ENCODE assay signal across 8 cellular contexts in genomic region chr5:98772415-98773213, GRCh38. TPM values are rescaled to one million over a fixed set of nuclear protein-coding genes. Genes with fewer than 3 reads are reported as not detected.
DNase-seq lines count a peak whose midpoint lies in the region; ATAC-seq and TF ChIP-seq lines count a peak whose summit lies in the region.

No MANE protein-coding gene starts in this region.

- peak; percentile 86 to 94 (median 92) for DNase-seq in NCI-H1417 (lab: John Stamatoyannopoulos, UW)
- no peak for DNase-seq in NCI-H1417 treated with DMSO at 0.1 percent for 48 hours (lab: John Stamatoyannopoulos, UW)
- DNase-seq in PC-3 = peak; percentile 96
- DNase-seq in activated naive CD4-positive, alpha-beta T cell treated with anti-CD3 and anti-CD28 coated beads, Interleukin-2, amount 10 ng/mL, durations not matched to agents 7 days and 5 days = peak; percentile 64
- peak; percentile 31 for DNase-seq in globus pallidus (ENCODE audit: low spot score)

- H3K4me1 ChIP-seq in PC-3 (ENCODE audit: insufficient read depth, low read length) (peaks cover 25% of the 10 kb centered on the region), neutrophil (ENCODE audit: control insufficient read depth in 1 of 2, insufficient read depth in 1 of 2, low read depth in 1 of 2, low read length in 1 of 2) (peaks cover 52 to 65% of the 10 kb centered on the region in 2 experiments), urinary bladder (ENCODE audit: insufficient read depth) (peaks cover 2% of the 10 kb centered on the region)

- H3K9me2 ChIP-seq in PC-3 (replicated peaks; ENCODE audit: low read length) = no peaks in the 10 kb centered on the region

- H3K79me2 ChIP-seq in PC-3 (ENCODE audit: low read length) = peaks cover 59% of the 10 kb centered on the region

- H3K4me3 ChIP-seq in PC-3 (ENCODE audit: low read length) (peak overlapping the region; percentile 89), neutrophil (ENCODE audit: low read depth in 1 of 2, low read length in 1 of 2) (peak overlapping the region; percentile 51 to 64), urinary bladder (ENCODE audit: low read depth, low read length) (peak overlapping the region; percentile 91)

- H3K27ac Mint-ChIP-seq in activated naive CD4-positive, alpha-beta T cell treated with anti-CD3 and anti-CD28 coated beads, Interleukin-2, amount 10 ng/mL, durations not matched to agents 7 days and 5 days = peak overlapping the region; percentile 87

- TF ChIP-seq CTCF in PC-3 (conservative IDR thresholded peaks at IDR 0.05; ENCODE audit: low read depth, low read length) = no peak
- TF ChIP-seq CTCF in neutrophil (IDR thresholded peaks at IDR 0.05) = no peak

- 16% methylated on average over 34 of the region's 34 CpGs for WGBS in urinary bladder

- CTCF ChIA-PET in PC-3 (lab: Charles Lee) = interaction anchor here (0.6 to 1.7 kb wide), 4 partner anchors 23 to 357 kb away, joined by 3 to 19 read pairs (median 5); no protein-coding TSS in a partner anchor
- CTCF ChIA-PET in activated naive CD4-positive, alpha-beta T cell treated with anti-CD3 and anti-CD28 coated beads, Interleukin-2, amount 10 ng/mL, durations not matched to agents 7 days and 5 days (lab: Charles Lee) = interaction anchor here (1.0 to 6.7 kb wide), 3 partner anchors 8 to 287 kb away, joined by 3 to 61 read pairs (median 15); no protein-coding TSS in a partner anchor

- H3K9me3 ChIP-seq in PC-3 (ENCODE audit: low read length) (no peaks in the 10 kb centered on the region), neutrophil (no peaks in the 10 kb centered on the region)

- H4K20me1 ChIP-seq in PC-3 (ENCODE audit: low read length) = peaks cover 29% of the 10 kb centered on the region

- peaks cover 2% of the 10 kb centered on the region for H3K36me3 Mint-ChIP-seq in activated naive CD4-positive, alpha-beta T cell treated with anti-CD3 and anti-CD28 coated beads, Interleukin-2, amount 10 ng/mL, durations not matched to agents 7 days and 5 days

- intact Hi-C loops in PC-3 (cut with micrococcal nuclease) = loop anchor here (2.0 to 10.0 kb wide), 10 partner anchors 200 to 1590 kb away; partner anchors contain the start of gene RIOK2

- TSS peak; percentile 41 for BruUV-seq in PC-3 (replicated peaks; lab: Mats Ljungman, UMichigan)

- H2AFZ ChIP-seq in PC-3 (ENCODE audit: low read length) = peak overlapping the region; percentile 91

- H3K4me1 Mint-ChIP-seq in activated naive CD4-positive, alpha-beta T cell treated with anti-CD3 and anti-CD28 coated beads, Interleukin-2, amount 10 ng/mL, durations not matched to agents 7 days and 5 days = peaks cover 66% of the 10 kb centered on the region

- H3K4me3 Mint-ChIP-seq in activated naive CD4-positive, alpha-beta T cell treated with anti-CD3 and anti-CD28 coated beads, Interleukin-2, amount 10 ng/mL, durations not matched to agents 7 days and 5 days = peak overlapping the region; percentile 87

- peaks cover 73% of the 10 kb centered on the region for H3K27me3 Mint-ChIP-seq in activated naive CD4-positive, alpha-beta T cell treated with anti-CD3 and anti-CD28 coated beads, Interleukin-2, amount 10 ng/mL, durations not matched to agents 7 days and 5 days

- POLR2A ChIA-PET in PC-3 (lab: Charles Lee; ENCODE audit: unreplicated experiment) = interaction anchor here (0.6 to 0.7 kb wide), 6 partner anchors 24 to 462 kb away, joined by 7 to 15 read pairs (median 10); no protein-coding TSS in a partner anchor

- H3K36me3 ChIP-seq in PC-3 (ENCODE audit: low read depth, low read length) (no peaks in the 10 kb centered on the region; the same call in 1 of the 2 replicates), neutrophil (no peaks in the 10 kb centered on the region), urinary bladder (ENCODE audit: insufficient read depth) (no peaks in the 10 kb centered on the region)

- ATAC-seq in HG03442 (IDR thresholded peaks at IDR 0.05; ENCODE audit: unreplicated experiment) = peak; percentile 23
- peak; percentile 39 for ATAC-seq in PC-3

- H3K4me2 ChIP-seq in PC-3 (ENCODE audit: low read length) = peak overlapping the region; percentile 90

- H3K9ac ChIP-seq in PC-3 (ENCODE audit: low read length) = peak overlapping the region; percentile 83

- H3K27ac ChIP-seq in PC-3 (ENCODE audit: low read length) (peak overlapping the region; percentile 83), neutrophil (no peak overlapping the region), urinary bladder (ENCODE audit: low read depth) (peak overlapping the region; percentile 64)

- H3K27me3 ChIP-seq in PC-3 (ENCODE audit: low read length) (no peaks in the 10 kb centered on the region), neutrophil (peaks cover 100% of the 10 kb centered on the region)

- no peaks in the 10 kb centered on the region for H3F3A ChIP-seq in PC-3 (ENCODE audit: low read length, unreplicated experiment)

- H3K9me3 Mint-ChIP-seq in activated naive CD4-positive, alpha-beta T cell treated with anti-CD3 and anti-CD28 coated beads, Interleukin-2, amount 10 ng/mL, durations not matched to agents 7 days and 5 days = no peaks in the 10 kb centered on the region

RNA-seq across cellular contexts. Expression of gene RGMB, which starts 0.8 kb away (rescaled TPM):
- total RNA-seq in PC-3 (2014; rRNA removed) (31.1 and 37.3 TPM in 2 replicates), urinary bladder (23.1 TPM)
- polyA plus RNA-seq in urinary bladder = 21.2 TPM
